In genomic region chr2:25895620-25896019, GRCh38 we compare ENCODE assay signal across 18 cellular contexts.
"Had no signal": no experiment of that assay in that cellular context is flagged by ENCODE, and none has a peak within 500 bp of the region (broad histone marks: within the 10 kb centered on the region; RNA-seq: fewer than 3 reads in every experiment).

No MANE protein-coding gene starts in this region.

- H3K4me1 Mint-ChIP-seq: activated naive CD4-positive, alpha-beta T cell treated with anti-CD3 and anti-CD28 coated beads, Interleukin-2, amount 50 U/mL, for 24 hours had no signal

- ATAC-seq: activated CD8-positive, alpha-beta T cell treated with anti-CD3 and anti-CD28 coated beads for 36 hours; activated T-cell treated with anti-CD3 and anti-CD28 coated beads, Interleukin-2, amount 50 U/mL, for 4 hours; pancreas; stimulated activated naive CD8-positive, alpha-beta T cell treated with anti-CD3 and anti-CD28 coated beads, Interleukin-15, Interleukin-2, amounts not matched to agents 100 U/mL and 50 U/mL, for 24 hours had no signal

- FAIRE-seq: pancreas had no signal

- H3K4me3 ChIP-seq: coronary artery, esophagus muscularis mucosa, pancreas, skin epidermis, transverse colon had no signal

- H3K9me3 Mint-ChIP-seq: activated CD8-positive, alpha-beta T cell treated with anti-CD3 and anti-CD28 coated beads for 36 hours; activated naive CD4-positive, alpha-beta T cell treated with anti-CD3 and anti-CD28 coated beads, Interleukin-2, amount 50 U/mL, for 24 hours; activated T-cell treated with anti-CD3 and anti-CD28 coated beads, Interleukin-2, amount 50 U/mL, for 4 hours; T-helper 1 cell treated with Interleukin-12 subunit alpha and Interleukin-12 subunit beta and Interleukin-4 antibody, amounts not matched to agents 30 μg/mL and 1 μg/mL, for 36 hours had no signal

- H3K27me3 ChIP-seq: esophagus muscularis mucosa, pancreas, transverse colon had no signal

- H3K36me3 ChIP-seq: esophagus muscularis mucosa, pancreas, transverse colon had no signal

- H3K4me3 Mint-ChIP-seq: activated CD8-positive, alpha-beta T cell treated with anti-CD3 and anti-CD28 coated beads for 36 hours; activated naive CD4-positive, alpha-beta T cell treated with anti-CD3 and anti-CD28 coated beads, Interleukin-2, amount 50 U/mL, for 24 hours; activated T-cell treated with anti-CD3 and anti-CD28 coated beads, Interleukin-2, amount 50 U/mL, for 4 hours; T-helper 1 cell treated with Interleukin-12 subunit alpha and Interleukin-12 subunit beta and Interleukin-4 antibody, amounts not matched to agents 30 μg/mL and 1 μg/mL, for 36 hours had no signal

- H3K27ac Mint-ChIP-seq: activated CD8-positive, alpha-beta T cell treated with anti-CD3 and anti-CD28 coated beads for 36 hours; activated naive CD4-positive, alpha-beta T cell treated with anti-CD3 and anti-CD28 coated beads, Interleukin-2, amount 50 U/mL, for 24 hours; T-helper 1 cell treated with Interleukin-12 subunit alpha and Interleukin-12 subunit beta and Interleukin-4 antibody, amounts not matched to agents 30 μg/mL and 1 μg/mL, for 36 hours had no signal

- DNase-seq: activated CD4-positive, alpha-beta T cell treated with anti-CD3 and anti-CD28 coated beads for 4 hours; activated CD8-positive, alpha-beta T cell treated with anti-CD3 and anti-CD28 coated beads for 36 hours; activated effector memory CD4-positive, alpha-beta T cell treated with Interleukin-2 at 50 U/mL for 16 hours; activated T-cell treated with anti-CD3 and anti-CD28 coated beads, Interleukin-2, amount 50 U/mL, for 4 hours; caudate nucleus; hypothalamus; kidney glomerular epithelial cell; pancreas; retina; stimulated activated CD4-positive, alpha-beta T cell treated with anti-CD3 and anti-CD28 coated beads, Interleukin-4, amount 100 ng/mL, for 4 hours; stimulated activated CD8-positive, alpha-beta memory T cell treated with anti-CD3 and anti-CD28 coated beads, Interleukin-4, amount 100 ng/mL, for 48 hours; stimulated activated naive CD8-positive, alpha-beta T cell treated with anti-CD3 and anti-CD28 coated beads, Interleukin-15, Interleukin-2, amounts not matched to agents 100 U/mL and 50 U/mL, for 24 hours; transverse colon had no signal

- H3K36me3 Mint-ChIP-seq: activated naive CD4-positive, alpha-beta T cell treated with anti-CD3 and anti-CD28 coated beads, Interleukin-2, amount 50 U/mL, for 24 hours had no signal

- H3K9me3 ChIP-seq: esophagus muscularis mucosa, pancreas, transverse colon had no signal

- H3K27me3 Mint-ChIP-seq: activated CD8-positive, alpha-beta T cell treated with anti-CD3 and anti-CD28 coated beads for 36 hours; activated naive CD4-positive, alpha-beta T cell treated with anti-CD3 and anti-CD28 coated beads, Interleukin-2, amount 50 U/mL, for 24 hours had no signal

- H3K4me1 ChIP-seq: esophagus muscularis mucosa, pancreas, transverse colon had no signal

- H3K27ac ChIP-seq: coronary artery, esophagus muscularis mucosa, pancreas, skin epidermis, transverse colon had no signal
